ENCODE assay signal across 13 cellular contexts in genomic region chr20:43164741-43165140, GRCh38. TPM values are rescaled to one million over a fixed set of nuclear protein-coding genes. Genes with fewer than 3 reads are reported as not detected.
DNase-seq lines count a peak whose midpoint lies in the region; ATAC-seq and TF ChIP-seq lines count a peak whose summit lies in the region.
"Not testable (repeated sequence)": the region's sequence is repeated elsewhere in the genome, so short reads cannot be mapped to it uniquely, and the experiment has no call there.
"Had no signal": no experiment of that assay in that cellular context is flagged by ENCODE, and none has a peak within 500 bp of the region (broad histone marks: within the 10 kb centered on the region; RNA-seq: fewer than 3 reads in every experiment).

No MANE protein-coding gene starts in this region.

- H3K27me3 ChIP-seq in heart right ventricle = not testable (repeated sequence)

- not testable (repeated sequence) for ATAC-seq in heart right ventricle
- peak; percentile 38 for ATAC-seq in left ventricle myocardium superior

- not testable (repeated sequence) for H3K9me3 ChIP-seq in heart right ventricle

- H3K27ac Mint-ChIP-seq in nephron = peak overlapping the region in 2 of 3 experiments; percentile 58

- H3K4me1 Mint-ChIP-seq in nephron = peaks cover 53% of the 10 kb centered on the region

- not testable (repeated sequence) for H3K27ac ChIP-seq in heart right ventricle

- H3K36me3 ChIP-seq in heart right ventricle = not testable (repeated sequence)

- H3K4me3 Mint-ChIP-seq in nephron = not testable (repeated sequence)

- H3K36me3 Mint-ChIP-seq in nephron (ENCODE audit: low read depth) = not testable (repeated sequence)

- not testable (repeated sequence) for TF ChIP-seq CTCF in heart right ventricle (IDR thresholded peaks at IDR 0.05); nephron (IDR thresholded peaks at IDR 0.05; ENCODE audit: unreplicated experiment in 3 of 3)

- not testable (repeated sequence) for H3K4me3 ChIP-seq in heart right ventricle

- H3K9me3 Mint-ChIP-seq in nephron = not testable (repeated sequence)

- H3K27me3 Mint-ChIP-seq in nephron (ENCODE audit: low read depth) = peaks cover 27% of the 10 kb centered on the region

- not testable (repeated sequence) for H3K4me1 ChIP-seq in heart right ventricle

- intact Hi-C loops in heart right ventricle (cut with DNase I); left ventricle myocardium superior (cut with micrococcal nuclease): not testable (repeated sequence)

- DNase-seq in NCI-H2171 treated with DMSO at 0.1 percent for 48 hours (lab: John Stamatoyannopoulos, UW) (peak; percentile 4), heart right ventricle (peak; percentile 13 to 33), left ventricle myocardium superior (peak; percentile 41)
- DNase-seq in activated CD4-positive, alpha-beta T cell treated with anti-CD3 and anti-CD28 coated beads for 48 hours = peak; percentile 7

- WGBS in heart right ventricle, 2 donors = 23 to 45% methylated on average over 1 of the region's 1 CpG

RNA-seq across cellular contexts. Expression of gene PTPRT, which starts 25.0 kb away (rescaled TPM):
- total RNA-seq in heart right ventricle = under 1 TPM in 9 of 10 donors, not detected in 1; 0.10 to 0.53 (median 0.26) TPM
- polyA plus RNA-seq in heart right ventricle = under 1 TPM; 0.04 to 0.07 TPM
- 0.10 TPM for total RNA-seq in left ventricle myocardium superior
- total RNA-seq: A673; CD4-positive, alpha-beta memory T cell; CD4-positive, CD25-positive, alpha-beta regulatory T cell; CD8-positive, alpha-beta memory T cell; Daoy; GM12878 had no signal
- polyA plus RNA-seq: AG04450; CD14-positive monocyte; CD4-positive, alpha-beta memory T cell; CD4-positive, CD25-positive, alpha-beta regulatory T cell; CD8-positive, alpha-beta memory T cell; GM12878 had no signal
